Comparison of ENCODE assay signal across 10 cellular contexts in genomic region chr1:204826970-204827369, GRCh38. TPM values are rescaled to one million over a fixed set of nuclear protein-coding genes. Genes with fewer than 3 reads are reported as not detected.
DNase-seq lines count a peak whose midpoint lies in the region; ATAC-seq, FAIRE-seq and TF ChIP-seq lines count a peak whose summit lies in the region.
"Had no signal": no experiment of that assay in that cellular context is flagged by ENCODE, and none has a peak within 500 bp of the region (broad histone marks: within the 10 kb centered on the region; RNA-seq: fewer than 3 reads in every experiment).

No MANE protein-coding gene starts in this region.

- H3K79me2 ChIP-seq in GM12878 (ENCODE audit: control insufficient read depth, insufficient read depth, low read length) = no peaks in the 10 kb centered on the region
- no peaks in the 10 kb centered on the region for H3K79me2 ChIP-seq in neural progenitor cell (ENCODE audit: low read depth)

- CTCF ChIA-PET in GM12878 (lab: Yijun Ruan, JAX) = interaction anchor here (1.1 to 1.7 kb wide), 2 partner anchors 134 to 429 kb away, joined by 3 read pairs; no protein-coding TSS in a partner anchor

- POLR2A ChIA-PET in GM12878 (lab: Charles Lee) = no interaction called here

- H3K27me3 ChIP-seq in GM12878 (replicated peaks in 1 of 2; ENCODE audit: control insufficient read depth in 2 of 2, insufficient read depth in 2 of 2, low read length in 1 of 2) (peaks cover 9 to 12% of the 10 kb centered on the region in 2 experiments), neural progenitor cell (peaks cover 10% of the 10 kb centered on the region)

- no peaks in the 10 kb centered on the region for H3K4me1 ChIP-seq in GM12878 (ENCODE audit: control insufficient read depth, insufficient read depth, low read length)
- peaks cover 9% of the 10 kb centered on the region for H3K4me1 ChIP-seq in neural progenitor cell

- TF ChIP-seq EP300 in GM12878 (IDR thresholded peaks at IDR 0.05; ENCODE audit: borderline replicate concordance in 1 of 2, control insufficient read depth in 1 of 2, low read depth in 2 of 2, low read length in 2 of 2) = no peak

- H3K36me3 ChIP-seq in GM12878 (ENCODE audit: control insufficient read depth in 2 of 2, insufficient read depth in 2 of 2, low read length in 1 of 2) = no peaks in the 10 kb centered on the region
- H3K36me3 ChIP-seq in neural progenitor cell = no peaks in the 10 kb centered on the region

- peaks cover 24% of the 10 kb centered on the region for H3K4me1 Mint-ChIP-seq in neural progenitor cell

- H2AFZ ChIP-seq in GM12878 (ENCODE audit: control insufficient read depth, low read depth, low read length) (no peak overlapping the region), neural progenitor cell (replicated peaks) (no peak overlapping the region)

- TF ChIP-seq RAD21 in GM12878 (IDR thresholded peaks at IDR 0.05; ENCODE audit: insufficient read depth, low read depth, low read length) = peak; percentile 21; the same call in 1 of the 2 replicates

- H3K27ac Mint-ChIP-seq in neural progenitor cell = no peak overlapping the region
- H3K27ac Mint-ChIP-seq: CD8-positive, alpha-beta memory T cell had no signal

- in situ Hi-C loops in GM12878 (cut with MboI) = no loop called here

- 3% methylated on average over 4 of the region's 4 CpGs for WGBS in GM12878 (ENCODE audit: insufficient coverage, insufficient replicate concordance, low lambda C conversion rate, missing lambda C conversion rate)

- FAIRE-seq in GM12878 (lab: Jason Lieb, UNC) = no peak

- ATAC-seq in GM12878 = peak; percentile 79
- no peak for ATAC-seq in HG02588 (IDR thresholded peaks at IDR 0.05; ENCODE audit: unreplicated experiment)
- no peak for ATAC-seq in GM21515 (IDR thresholded peaks at IDR 0.05; ENCODE audit: unreplicated experiment)
- ATAC-seq: left colon had no signal

- RAD21 ChIA-PET in GM12878 (lab: Charles Lee; ENCODE audit: unreplicated experiment) = no interaction called here

- peaks cover 16% of the 10 kb centered on the region for H3F3A ChIP-seq in neural progenitor cell (ENCODE audit: low read depth)

- peak; percentile 32 for TF ChIP-seq CTCF in HFF-Myc (IDR thresholded peaks at IDR 0.05; ENCODE audit: low read depth, low read length, missing control alignments)
- peak; percentile 23 to 43 (median 38); a peak in 5 of 6 replicates for TF ChIP-seq CTCF in GM12878 (IDR thresholded peaks at IDR 0.05 in 2 of 3, conservative IDR thresholded peaks at IDR 0.05 in 1 of 3; ENCODE audit: control insufficient read depth in 2 of 3, extremely low read depth in 1 of 3, insufficient read depth in 1 of 3, low read depth in 3 of 3, low read length in 3 of 3)
- TF ChIP-seq CTCF in neural progenitor cell (IDR thresholded peaks at IDR 0.05) = peak; percentile 48

- peak overlapping the region; percentile 58 for H3K4me3 Mint-ChIP-seq in neural progenitor cell

- intact Hi-C loops in GM12878 (cut with micrococcal nuclease; ENCODE audit: unreplicated experiment) = loop anchor here (5.0 kb wide), 1 partner anchor 115 kb away; no protein-coding TSS in a partner anchor

- no TSS peak for BruUV-seq in GM12878 (replicated peaks; lab: Mats Ljungman, UMichigan)

- H3K9ac ChIP-seq in GM12878 (ENCODE audit: control insufficient read depth, insufficient read depth, low read length) (no peak overlapping the region), neural progenitor cell (no peak overlapping the region)

- H3K36me3 Mint-ChIP-seq in neural progenitor cell = no peaks in the 10 kb centered on the region
- H3K36me3 Mint-ChIP-seq: CD8-positive, alpha-beta memory T cell had no signal

- no peak overlapping the region for H3K4me2 ChIP-seq in GM12878 (ENCODE audit: control insufficient read depth, insufficient read depth)
- no peak overlapping the region for H3K4me2 ChIP-seq in neural progenitor cell

- SMC1A ChIA-PET in GM12878 (lab: Charles Lee; ENCODE audit: uncharacterized antibody, unreplicated experiment) = interaction anchor here (1.3 kb wide), 1 partner anchor 114 kb away, joined by 3 read pairs; no protein-coding TSS in a partner anchor

- H3K27ac ChIP-seq in GM12878 (ENCODE audit: control insufficient read depth, insufficient read depth) (no peak overlapping the region), neural progenitor cell (no peak overlapping the region)

- H3K4me3 ChIP-seq in HFF-Myc (replicated peaks; ENCODE audit: low read depth, low read length) = no peak overlapping the region
- no peak overlapping the region for H3K4me3 ChIP-seq in GM12878
- H3K4me3 ChIP-seq in neural progenitor cell = no peak overlapping the region

- H4K20me1 ChIP-seq in GM12878 (ENCODE audit: control insufficient read depth, insufficient read depth) = no peaks in the 10 kb centered on the region
- H4K20me1 ChIP-seq in neural progenitor cell (ENCODE audit: low read depth) = peaks cover 4% of the 10 kb centered on the region

- H3K27me3 Mint-ChIP-seq in neural progenitor cell (ENCODE audit: insufficient read depth, low read depth) = peaks cover 19% of the 10 kb centered on the region

- TF ChIP-seq POLR2A in GM12878 (IDR thresholded peaks at IDR 0.05; ENCODE audit: low read depth, low read length) = no peak

- DNase-seq in NCI-H748 (lab: John Stamatoyannopoulos, UW; ENCODE audit: unreplicated experiment) = peak; percentile 5
- no peak for DNase-seq in NCI-H748 treated with DMSO at 0.1 percent for 48 hours (lab: John Stamatoyannopoulos, UW)
- no peak for DNase-seq in HFF-Myc (ENCODE audit: extremely low read depth, low read depth)
- DNase-seq in GM12878 (ENCODE audit: low read depth, low spot score) = no peak
- DNase-seq in neural progenitor cell (ENCODE audit: low spot score) = peak; percentile 68
- no peak for DNase-seq in stimulated activated naive CD4-positive, alpha-beta T cell treated with Interleukin-2 at 50 U/mL for 16 hours (lab: John Stamatoyannopoulos, UW)
- DNase-seq: CD8-positive, alpha-beta memory T cell had no signal

- no peaks in the 10 kb centered on the region for H3K9me3 Mint-ChIP-seq in neural progenitor cell

- H3K9me3 ChIP-seq in GM12878 (replicated peaks; ENCODE audit: control insufficient read depth, insufficient read depth, low read length) = no peaks in the 10 kb centered on the region
- no peaks in the 10 kb centered on the region for H3K9me3 ChIP-seq in neural progenitor cell (ENCODE audit: low read depth)

TF ChIP-seq in GM12878, 131 proteins besides CTCF, POLR2A, EP300 and RAD21 (continues in another document):
- TF ChIP-seq MEF2A (IDR thresholded peaks at IDR 0.05; ENCODE audit: insufficient read depth, low read depth, low read length) (no peak), SUZ12 (IDR thresholded peaks at IDR 0.05; ENCODE audit: unreplicated experiment) (no peak)
- TF ChIP-seq, protein P1, sequence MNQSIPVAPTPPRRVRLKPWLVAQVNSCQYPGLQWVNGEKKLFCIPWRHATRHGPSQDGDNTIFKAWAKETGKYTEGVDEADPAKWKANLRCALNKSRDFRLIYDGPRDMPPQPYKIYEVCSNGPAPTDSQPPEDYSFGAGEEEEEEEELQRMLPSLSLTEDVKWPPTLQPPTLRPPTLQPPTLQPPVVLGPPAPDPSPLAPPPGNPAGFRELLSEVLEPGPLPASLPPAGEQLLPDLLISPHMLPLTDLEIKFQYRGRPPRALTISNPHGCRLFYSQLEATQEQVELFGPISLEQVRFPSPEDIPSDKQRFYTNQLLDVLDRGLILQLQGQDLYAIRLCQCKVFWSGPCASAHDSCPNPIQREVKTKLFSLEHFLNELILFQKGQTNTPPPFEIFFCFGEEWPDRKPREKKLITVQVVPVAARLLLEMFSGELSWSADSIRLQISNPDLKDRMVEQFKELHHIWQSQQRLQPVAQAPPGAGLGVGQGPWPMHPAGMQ (IDR thresholded peaks at IDR 0.05; ENCODE audit: borderline replicate concordance) = no peak

RNA-seq across cellular contexts. Expression of gene NFASC, which starts 43.7 kb away (rescaled TPM):
- total RNA-seq in GM12878 (2013; cell fraction: nucleolus; rRNA removed) = 1.0 and 1.2 TPM in 2 replicates
- 0.05 TPM in 1 of 2 replicates, not detected in the other for total RNA-seq in GM12878 (2014; rRNA removed)
- 0.31 TPM in 1 of 2 replicates, not detected in the other for total RNA-seq in GM12878 (2014; rRNA removed; fragmentation: Illumina TruSeq; extraction: Trizol)
- 0.16 and 0.23 TPM in 2 replicates for total RNA-seq in GM12878 (2021)
- not detected for polyA plus RNA-seq in GM12878 (2011; ENCODE audit: low read depth)
- polyA plus RNA-seq in GM12878 (2011; rRNA removed) = 0.04 TPM in 1 of 2 replicates, not detected in the other
- 0.06 and 0.07 TPM in 2 replicates for polyA plus RNA-seq in GM12878 (2011; cell fraction: cytosol; rRNA removed)
- polyA plus RNA-seq in GM12878 (2011; cell fraction: nucleus; rRNA removed) = 0.10 and 0.13 TPM in 2 replicates
- 0.11 and 0.23 TPM in 2 replicates for polyA plus RNA-seq in GM12878 (2012)
- polyA plus RNA-seq in GM12878 (2014; fragmentation: Illumina TruSeq; extraction: Trizol) = 0.04 and 0.06 TPM in 2 replicates
- not detected for polyA plus RNA-seq in GM12878 (2014; fragmentation: Nextera tagmentation; extraction: Ambion mirVana)
- polyA plus RNA-seq in GM12878 (2014; rRNA removed) = 0.01 and 0.19 TPM in 2 replicates
- under 1 TPM in 1 of 2 experiments, not detected in 1; 0.05 TPM for polyA plus RNA-seq in GM12878 (2016; fragmentation: Nextera tagmentation; extraction: Ambion mirVana)
- polyA minus RNA-seq in GM12878 (2011; rRNA and poly(A)+ RNA removed) = not detected in 2 replicates
- not detected in 2 replicates for polyA minus RNA-seq in GM12878 (2011; cell fraction: cytosol; rRNA and poly(A)+ RNA removed)
- polyA minus RNA-seq in GM12878 (2011; cell fraction: nucleus; rRNA and poly(A)+ RNA removed) = not detected in 2 replicates
- total RNA-seq in neural progenitor cell (ENCODE audit: low replicate concordance) = 2.5 and 3.7 TPM in 2 replicates
- polyA plus RNA-seq: CD8-positive, alpha-beta memory T cell had no signal

Comparison
In these comparisons a context has a peak if more than half of its experiments do, and no peak if none do; other contexts are left out.
1. DNase-seq: peak in NCI-H748 (single experiment) and neural progenitor cell (single experiment); none in NCI-H748 treated with DMSO at 0.1 percent for 48 hours (single experiment), HFF-Myc (single experiment), GM12878 (single experiment) and stimulated activated naive CD4-positive, alpha-beta T cell treated with Interleukin-2 at 50 U/mL for 16 hours (single experiment).
2. Peak in every context shown above with its lines, with median percentiles within 50 percentile points of each other: CTCF ChIP-seq.